In genomic region chr12:122975790-122976647, GRCh38 we compare ENCODE assay signal across 8 cellular contexts. TPM values are rescaled to one million over a fixed set of nuclear protein-coding genes. Genes with fewer than 3 reads are reported as not detected.
A peak's percentile ranks its signal among the peaks of the same experiment; 100 is the strongest.
DNase-seq lines count a peak whose midpoint lies in the region; ATAC-seq and TF ChIP-seq lines count a peak whose summit lies in the region.

No MANE protein-coding gene starts in this region.

- ATAC-seq in CD8-positive, alpha-beta T cell: no peak
- no peak for ATAC-seq in central memory CD8-positive, alpha-beta T cell (replicated peaks; ENCODE audit: extremely low read depth, poor library complexity, severe bottlenecking)
- no peak for ATAC-seq in naive B cell (ENCODE audit: low read depth in 2 of 2)
- ATAC-seq in GM19397 (IDR thresholded peaks at IDR 0.05; ENCODE audit: unreplicated experiment): no peak
- ATAC-seq in GM18873 (IDR thresholded peaks at IDR 0.05; ENCODE audit: low FRiP score, unreplicated experiment): no peak
- ATAC-seq in HG03175 (IDR thresholded peaks at IDR 0.05; ENCODE audit: unreplicated experiment): no peak

- no peaks in the 10 kb centered on the region for H3K9me3 Mint-ChIP-seq in CD8-positive, alpha-beta T cell
- no peaks in the 10 kb centered on the region for H3K9me3 Mint-ChIP-seq in central memory CD8-positive, alpha-beta T cell
- no peaks in the 10 kb centered on the region for H3K9me3 Mint-ChIP-seq in naive B cell

- peaks cover 26% of the 10 kb centered on the region for H3K79me2 ChIP-seq in MM.1S (ENCODE audit: low read length)

- H2AFZ ChIP-seq in MM.1S (ENCODE audit: low read length): 0 out of 2 replicates have a peak overlapping the region, but pooled peaks have one; percentile 99

- peak overlapping the region; percentile 88 for H3K4me2 ChIP-seq in MM.1S (ENCODE audit: low read depth, low read length)

- peak overlapping the region; percentile 98 for H3K27ac Mint-ChIP-seq in CD8-positive, alpha-beta T cell
- no peak overlapping the region for H3K27ac Mint-ChIP-seq in central memory CD8-positive, alpha-beta T cell (ENCODE audit: low read depth)
- peak overlapping the region in 5 of 6 donors; percentile 12 to 99 (median 47) for H3K27ac Mint-ChIP-seq in naive B cell

- no peak for DNase-seq in CD8-positive, alpha-beta T cell
- DNase-seq in MM.1S: no peak
- DNase-seq in central memory CD8-positive, alpha-beta T cell (ENCODE audit: low spot score in 2 of 2): no peak
- no peak for DNase-seq in naive B cell
- DNase-seq in NCI-H187 treated with DMSO at 0.1 percent for 48 hours (lab: John Stamatoyannopoulos, UW): no peak

- peaks cover 39% of the 10 kb centered on the region for H3K4me1 Mint-ChIP-seq in CD8-positive, alpha-beta T cell (ENCODE audit: low read depth)
- peaks cover 14% of the 10 kb centered on the region for H3K4me1 Mint-ChIP-seq in central memory CD8-positive, alpha-beta T cell
- H3K4me1 Mint-ChIP-seq in naive B cell: peaks cover 9 to 52% (median 30%) of the 10 kb centered on the region in 3 donors

- TF ChIP-seq CTCF in CD8-positive, alpha-beta T cell (IDR thresholded peaks at IDR 0.05): no peak
- no peak for TF ChIP-seq CTCF in MM.1S (IDR thresholded peaks at IDR 0.05; ENCODE audit: low read length)

- intact Hi-C loops in CD8-positive, alpha-beta T cell (cut with DNase I, micrococcal nuclease): loop anchor here (2.0 to 10.0 kb wide), 12 partner anchors 79 to 749 kb away; partner anchors contain the start of genes EIF2B1 (in 2 of the 2), GTF2H3 (in 2 of the 2), ATP6V0A2 (in 1 of the 2) and DDX55 (in 1 of the 2)

- no peaks in the 10 kb centered on the region for H3K27me3 Mint-ChIP-seq in CD8-positive, alpha-beta T cell (ENCODE audit: low read depth)
- H3K27me3 Mint-ChIP-seq in central memory CD8-positive, alpha-beta T cell: no peaks in the 10 kb centered on the region
- no peaks in the 10 kb centered on the region for H3K27me3 Mint-ChIP-seq in naive B cell

- H3K36me3 Mint-ChIP-seq in CD8-positive, alpha-beta T cell: peaks cover 13% of the 10 kb centered on the region
- peaks cover 15% of the 10 kb centered on the region for H3K36me3 Mint-ChIP-seq in central memory CD8-positive, alpha-beta T cell (ENCODE audit: insufficient read depth)
- no peaks in the 10 kb centered on the region for H3K36me3 Mint-ChIP-seq in naive B cell

- POLR2A ChIA-PET in CD8-positive, alpha-beta T cell (lab: Charles Lee): interaction anchor here (1.0 to 2.8 kb wide), 7 partner anchors 8 to 257 kb away, joined by 4 to 32 read pairs (median 8); partner anchors contain the start of genes ABCB9, MPHOSPH9 and MTRFR

- no peaks in the 10 kb centered on the region for H3K9me2 ChIP-seq in MM.1S (replicated peaks; ENCODE audit: insufficient read depth, low read length)

- H3K4me1 ChIP-seq in CD8-positive, alpha-beta T cell (ENCODE audit: insufficient read depth, low read length): peaks cover 34% of the 10 kb centered on the region
- H3K4me1 ChIP-seq in MM.1S (ENCODE audit: low read length): no peaks in the 10 kb centered on the region

- peak overlapping the region; percentile 93 for H3K27ac ChIP-seq in CD8-positive, alpha-beta T cell (ENCODE audit: low read depth, low read length)
- H3K27ac ChIP-seq in MM.1S (ENCODE audit: low read length): peak overlapping the region; percentile 92; the same call in 1 of the 2 replicates

- peak overlapping the region; percentile 98 for H3K4me3 Mint-ChIP-seq in CD8-positive, alpha-beta T cell
- H3K4me3 Mint-ChIP-seq in central memory CD8-positive, alpha-beta T cell: peak overlapping the region; percentile 97
- H3K4me3 Mint-ChIP-seq in naive B cell: peak overlapping the region; percentile 97 to 99 (median 99)

- H3K9me3 ChIP-seq in CD8-positive, alpha-beta T cell (ENCODE audit: low read length): no peaks in the 10 kb centered on the region
- H3K9me3 ChIP-seq in MM.1S (replicated peaks; ENCODE audit: insufficient read depth, low read length): no peaks in the 10 kb centered on the region

- no peaks in the 10 kb centered on the region for H3K27me3 ChIP-seq in CD8-positive, alpha-beta T cell (ENCODE audit: insufficient read depth, low read length)
- no peaks in the 10 kb centered on the region for H3K27me3 ChIP-seq in MM.1S (replicated peaks; ENCODE audit: insufficient read depth, low read length)

- no peaks in the 10 kb centered on the region for H4K20me1 ChIP-seq in MM.1S (ENCODE audit: insufficient read depth, low read length)

- H3K4me3 ChIP-seq in CD8-positive, alpha-beta T cell (ENCODE audit: low read depth, low read length): peak overlapping the region; percentile 93
- H3K4me3 ChIP-seq in MM.1S (ENCODE audit: low read length): peak overlapping the region; percentile 93

- peak overlapping the region; percentile 99 for H3K9ac ChIP-seq in MM.1S (ENCODE audit: low read length)

- 0 out of 2 replicates have a peak, but pooled peaks cover 2% of the 10 kb centered on the region for H3F3A ChIP-seq in MM.1S (ENCODE audit: insufficient read depth, low read length)

- no peaks in the 10 kb centered on the region for H3K36me3 ChIP-seq in CD8-positive, alpha-beta T cell (ENCODE audit: insufficient read depth, low read length)
- H3K36me3 ChIP-seq in MM.1S (replicated peaks; ENCODE audit: insufficient read depth, low read length): no peaks in the 10 kb centered on the region

- CTCF ChIA-PET in CD8-positive, alpha-beta T cell (lab: Charles Lee): interaction anchor here (0.6 to 1.7 kb wide), 7 partner anchors 21 to 528 kb away, joined by 3 read pairs; no protein-coding TSS in a partner anchor

RNA-seq across cellular contexts. Expression of gene OGFOD2, which starts 1.0 kb away (rescaled TPM):
- 10 to 100 TPM in 1 of 2 experiments, 1 to 10 TPM in 1; 9.4 to 10.5 TPM for total RNA-seq in CD8-positive, alpha-beta T cell
- 10 to 100 TPM in 5 of 6 donors, 1 to 10 TPM in 1; 9.4 to 20.4 (median 14.2) TPM for polyA plus RNA-seq in naive B cell (ENCODE audit: low read depth in 6 of 6)

RNA-seq across cellular contexts. Expression of gene ARL6IP4, which starts 4.5 kb away (rescaled TPM):
- total RNA-seq in CD8-positive, alpha-beta T cell: 100 to 1,000 TPM; 130 to 131 TPM
- 100 to 1,000 TPM; 132 to 202 (median 187) TPM for polyA plus RNA-seq in naive B cell (ENCODE audit: low read depth in 6 of 6)

RNA-seq across cellular contexts. Expression of gene ABCB9, which starts 9.8 kb away (rescaled TPM):
- 1 to 10 TPM; 3.5 to 3.6 TPM for total RNA-seq in CD8-positive, alpha-beta T cell
- polyA plus RNA-seq in naive B cell (ENCODE audit: low read depth in 6 of 6): under 1 TPM in 5 of 6 donors, not detected in 1; 0.18 to 0.59 (median 0.31) TPM
